Comparison of ENCODE assay signal across 7 cellular contexts in the genomic region with DNA sequence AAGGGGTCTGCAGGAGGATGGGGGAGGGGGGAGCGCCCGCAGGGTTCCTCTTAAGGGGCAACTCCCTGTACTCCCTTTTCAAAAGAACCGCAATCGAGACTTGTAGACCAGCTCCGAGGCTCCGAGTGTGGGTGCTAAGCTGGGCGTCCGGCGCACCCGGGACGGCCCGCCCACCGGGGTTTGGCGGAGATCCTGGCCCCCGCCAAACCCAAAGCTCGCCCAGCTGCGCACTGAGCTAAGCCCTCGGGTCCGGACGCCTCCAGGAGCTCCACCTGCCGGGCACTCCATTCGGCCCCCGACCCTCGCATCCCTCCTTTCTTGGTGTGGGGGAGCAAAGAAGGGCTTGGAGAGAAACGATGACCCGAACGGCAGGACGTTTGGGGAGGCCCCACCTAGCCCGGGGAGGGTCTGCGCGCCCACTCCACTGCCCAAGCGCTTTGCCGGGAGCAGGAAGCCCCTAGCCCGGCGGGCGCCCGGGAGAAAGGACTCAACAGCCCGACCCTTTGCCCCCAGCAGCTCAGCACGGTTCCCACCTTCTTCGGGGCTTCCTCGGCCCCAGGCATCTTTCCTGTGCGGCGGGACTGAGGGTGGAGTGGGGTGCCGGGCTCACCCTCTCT. TPM values are rescaled to one million over a fixed set of nuclear protein-coding genes. Genes with fewer than 3 reads are reported as not detected.
DNase-seq lines count a peak whose midpoint lies in the region; ATAC-seq and TF ChIP-seq lines count a peak whose summit lies in the region.

No MANE protein-coding gene starts in this region.

- TF ChIP-seq CTCF in breast epithelium (IDR thresholded peaks at IDR 0.05) = peak in 1 of 3 donors; percentile 23
- peak; percentile 14 for TF ChIP-seq CTCF in thoracic aorta (IDR thresholded peaks at IDR 0.05)

- ATAC-seq in HG03342 (IDR thresholded peaks at IDR 0.05; ENCODE audit: unreplicated experiment) (peak; percentile 39), thoracic aorta (ENCODE audit: insufficient number of reproducible peaks, low FRiP score, low read depth) (no peak), HG03175 (IDR thresholded peaks at IDR 0.05; ENCODE audit: unreplicated experiment) (no peak), HG03442 (IDR thresholded peaks at IDR 0.05; ENCODE audit: unreplicated experiment) (no peak), HG03565 (IDR thresholded peaks at IDR 0.05; ENCODE audit: unreplicated experiment) (no peak)

- no peaks in the 10 kb centered on the region for H3K9me3 ChIP-seq in breast epithelium
- no peaks in the 10 kb centered on the region for H3K9me3 ChIP-seq in thoracic aorta

- no peak for TF ChIP-seq POLR2A in breast epithelium (IDR thresholded peaks at IDR 0.05)

- DNase-seq in breast epithelium (ENCODE audit: low spot score in 2 of 2) (no peak), left kidney (ENCODE audit: low read depth, low spot score) (peak; percentile 71), thoracic aorta (ENCODE audit: low spot score) (no peak)

- H3K27me3 ChIP-seq in breast epithelium = no peaks in the 10 kb centered on the region
- no peaks in the 10 kb centered on the region for H3K27me3 ChIP-seq in thoracic aorta (replicated peaks; ENCODE audit: insufficient read depth)

- intact Hi-C loops in breast epithelium (cut with DNase I; ENCODE audit: low total_unique reads) = no loop called here

- peaks cover 0 to 17% of the 10 kb centered on the region in 2 donors for H3K4me1 ChIP-seq in breast epithelium
- peaks cover 9 to 28% of the 10 kb centered on the region in 2 donors for H3K4me1 ChIP-seq in thoracic aorta (ENCODE audit: control insufficient read depth in 1 of 2, low read depth in 2 of 2)

- H3K4me3 ChIP-seq in breast epithelium (peak overlapping the region; percentile 48 to 95 (median 66)), thoracic aorta (peak overlapping the region; percentile 82)

- H3K27ac ChIP-seq in breast epithelium (peak overlapping the region; percentile 91 to 92), thoracic aorta (peak overlapping the region in 1 of 2 donors; percentile 53)

- H3K36me3 ChIP-seq in breast epithelium (no peaks in the 10 kb centered on the region), thoracic aorta (no peaks in the 10 kb centered on the region)

RNA-seq across cellular contexts. Expression of gene AFAP1L2, which starts 0.6 kb away (rescaled TPM):
- 10 to 100 TPM in 2 of 3 donors, 1 to 10 TPM in 1; 4.2 to 43.9 (median 20.0) TPM for total RNA-seq in breast epithelium
- total RNA-seq in thoracic aorta = 10 to 100 TPM in 1 of 2 donors, 1 to 10 TPM in 1; 7.7 to 13.3 TPM
